8 cellular contexts compared by ENCODE assay signal in genomic region chr10:62817763-62818425, GRCh38. TPM values are rescaled to one million over a fixed set of nuclear protein-coding genes. Genes with fewer than 3 reads are reported as not detected.
A peak's percentile ranks its signal among the peaks of the same experiment; 100 is the strongest.
DNase-seq lines count a peak whose midpoint lies in the region; ATAC-seq and TF ChIP-seq lines count a peak whose summit lies in the region.

No MANE protein-coding gene starts in this region.

- no peaks in the 10 kb centered on the region for H3K9me3 ChIP-seq in T-helper 17 cell (ENCODE audit: control insufficient read depth, low read length, poor library complexity, severe bottlenecking)
- no peaks in the 10 kb centered on the region for H3K9me3 ChIP-seq in body of pancreas
- H3K9me3 ChIP-seq in gastrocnemius medialis: no peaks in the 10 kb centered on the region

- TF ChIP-seq CTCF in body of pancreas (IDR thresholded peaks at IDR 0.05): peak; percentile 56 to 88 (median 81)
- TF ChIP-seq CTCF in gastrocnemius medialis (IDR thresholded peaks at IDR 0.05 in 4 of 5, conservative IDR thresholded peaks at IDR 0.05 in 1 of 5): peak; percentile 73 to 93 (median 87)

- H3K4me1 ChIP-seq in body of pancreas (peaks cover 30% of the 10 kb centered on the region), gastrocnemius medialis (peaks cover 15 to 32% of the 10 kb centered on the region in 2 donors)

- peak overlapping the region; percentile 65 to 69 for H3K4me3 ChIP-seq in body of pancreas
- peak overlapping the region; percentile 56 for H3K4me3 ChIP-seq in iPS-11a (ENCODE audit: low read depth, low read length)
- H3K4me3 ChIP-seq in gastrocnemius medialis: peak overlapping the region; percentile 76 to 99 (median 92)

- ATAC-seq in GM21717 (IDR thresholded peaks at IDR 0.05; ENCODE audit: unreplicated experiment) (peak; percentile 28), T-helper 17 cell (peak; percentile 32), body of pancreas (peak; percentile 71), gastrocnemius medialis (peak; percentile 53 to 60)

- H3K36me3 Mint-ChIP-seq in IgD-negative memory B cell (no peaks in the 10 kb centered on the region), T-helper 17 cell (ENCODE audit: low read depth) (peaks cover 4% of the 10 kb centered on the region)

- 0 to 3% methylated on average over 13 to 51 of the region's 51 CpGs for WGBS in body of pancreas, 2 donors

- H3K27me3 Mint-ChIP-seq in IgD-negative memory B cell (peaks cover 24% of the 10 kb centered on the region), T-helper 17 cell (peaks cover 53% of the 10 kb centered on the region)

- peak overlapping the region; percentile 95 to 98 (median 96) for H3K27ac Mint-ChIP-seq in IgD-negative memory B cell
- peak overlapping the region; percentile 94 for H3K27ac Mint-ChIP-seq in T-helper 17 cell

- no peak for TF ChIP-seq POLR2A in body of pancreas (IDR thresholded peaks at IDR 0.05)
- no peak for TF ChIP-seq POLR2A in gastrocnemius medialis (IDR thresholded peaks at IDR 0.05)

- H3K27ac ChIP-seq in body of pancreas: peak overlapping the region in 3 of 4 donors; percentile 80 to 95 (median 93)
- H3K27ac ChIP-seq in gastrocnemius medialis: peak overlapping the region; percentile 86 to 94 (median 87)

- in situ Hi-C loops in gastrocnemius medialis (cut with MboI; ENCODE audit: low sequenced_read_pairs in 4 of 4): loop anchor here in 3 of 4 donors (25.0 kb wide), 2 partner anchors 294 to 319 kb away; partner anchors contain the start of gene NRBF2 (in 1 of the 3)

- peaks cover 0 to 1% (median 0%) of the 10 kb centered on the region in 3 donors for H3K9me3 Mint-ChIP-seq in IgD-negative memory B cell

- H3K4me1 Mint-ChIP-seq in IgD-negative memory B cell (peaks cover 10 to 22% (median 16%) of the 10 kb centered on the region in 3 donors), T-helper 17 cell (peaks cover 34% of the 10 kb centered on the region)

- H3K36me3 ChIP-seq in body of pancreas (replicated peaks in 1 of 2; ENCODE audit: insufficient read depth in 1 of 2, low read depth in 2 of 2): no peaks in the 10 kb centered on the region
- no peaks in the 10 kb centered on the region for H3K36me3 ChIP-seq in gastrocnemius medialis

- DNase-seq in GDM1 (lab: John Stamatoyannopoulos, UW): peak; percentile 30
- peak; percentile 52 to 62 (median 56) for DNase-seq in T-helper 17 cell
- peak; percentile 71 to 82 (median 74) for DNase-seq in body of pancreas
- DNase-seq in gastrocnemius medialis: peak; percentile 35 to 68
- no peak for DNase-seq in NCI-H187 treated with DMSO at 0.1 percent for 48 hours (lab: John Stamatoyannopoulos, UW)

- intact Hi-C loops in body of pancreas (cut with DNase I) (loop anchor here (10.0 kb wide), 1 partner anchor 317 kb away; the partner anchor contains the start of gene NRBF2), gastrocnemius medialis (cut with DNase I; ENCODE audit: low total_unique reads) (loop anchor here (1.0 to 10.0 kb wide), 8 partner anchors 56 to 813 kb away; no protein-coding TSS in a partner anchor)

- H3K4me3 Mint-ChIP-seq in IgD-negative memory B cell: peak overlapping the region; percentile 94 to 99 (median 98)
- peak overlapping the region; percentile 99 for H3K4me3 Mint-ChIP-seq in T-helper 17 cell

- H3K27me3 ChIP-seq in body of pancreas: peaks cover 0 to 21% of the 10 kb centered on the region in 2 donors
- H3K27me3 ChIP-seq in gastrocnemius medialis: peaks cover 24 to 25% (median 24%) of the 10 kb centered on the region in 3 donors

RNA-seq across cellular contexts. Expression of gene EGR2, which starts 1.7 kb away (rescaled TPM):
- polyA plus RNA-seq in IgD-negative memory B cell: 2.6 TPM
- total RNA-seq in T-helper 17 cell: 1 to 10 TPM; 3.1 to 4.8 TPM
- 1 to 10 TPM; 4.2 to 5.9 TPM for total RNA-seq in body of pancreas
- total RNA-seq in gastrocnemius medialis: 1 to 10 TPM in 1 of 4 donors, under 1 TPM in 2, not detected in 1; 0.40 to 1.5 (median 0.76) TPM

RNA-seq across cellular contexts. Expression of gene ADO, which starts 13.4 kb away (rescaled TPM):
- polyA plus RNA-seq in IgD-negative memory B cell: 3.4 TPM
- 10 to 100 TPM in 1 of 2 donors, 1 to 10 TPM in 1; 10.0 to 11.2 TPM for total RNA-seq in T-helper 17 cell
- 1 to 10 TPM; 8.9 to 9.9 TPM for total RNA-seq in body of pancreas
- 10 to 100 TPM; 11.6 to 31.6 (median 27.1) TPM for total RNA-seq in gastrocnemius medialis
